ENCODE assay signal across 1 cellular context in genomic region chr9:22374021-22374420, GRCh38.
TF ChIP-seq lines count a peak whose summit lies in the region.

No MANE protein-coding gene starts in this region.

TF ChIP-seq in GM23338, 12 proteins besides CTCF, POLR2A, EP300 and RAD21 (continued from another document):
- TF ChIP-seq ZNF462 (CRISPR knock-in tag; IDR thresholded peaks at IDR 0.05) (no peak), CREB1 (CRISPR knock-in tag; IDR thresholded peaks at IDR 0.05; ENCODE audit: low read depth) (no peak), EZH2phosphoT487 (IDR thresholded peaks at IDR 0.05; ENCODE audit: unreplicated experiment) (no peak), ZNF114 (CRISPR knock-in tag; IDR thresholded peaks at IDR 0.05) (no peak)
TF ChIP-seq in GM23338: peak in this region for 0.
